8 cellular contexts compared by ENCODE assay signal in the genomic region with DNA sequence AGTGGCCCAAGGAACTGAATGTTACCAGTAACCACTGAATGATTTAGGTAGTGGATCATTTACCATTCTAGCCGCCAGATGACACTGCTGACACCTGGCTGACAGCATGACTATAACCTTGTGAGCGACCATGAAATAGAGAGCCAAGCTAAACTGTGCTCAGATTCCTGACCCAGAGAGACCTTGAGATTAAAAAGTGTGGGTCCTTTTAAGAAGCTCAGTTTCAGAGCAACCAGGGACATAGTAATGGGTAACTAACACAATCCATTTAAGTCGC.
DNase-seq lines count a peak whose midpoint lies in the region; ATAC-seq, FAIRE-seq and TF ChIP-seq lines count a peak whose summit lies in the region.

No MANE protein-coding gene starts in this region.

- SMC1A ChIA-PET in GM12878 (lab: Charles Lee; ENCODE audit: uncharacterized antibody, unreplicated experiment) = interaction anchor here (0.6 to 4.3 kb wide), 23 partner anchors 9 to 570 kb away, joined by 3 to 34 read pairs (median 4); no protein-coding TSS in a partner anchor

- no peak overlapping the region for H2AFZ ChIP-seq in GM12878 (ENCODE audit: control insufficient read depth, low read depth, low read length)
- peak overlapping the region; percentile 76 for H2AFZ ChIP-seq in neuronal stem cell (ENCODE audit: low read length)
- no peak overlapping the region for H2AFZ ChIP-seq in mammary epithelial cell (ENCODE audit: low read depth, low read length)

- no peak overlapping the region for H3K4ac ChIP-seq in neuronal stem cell (ENCODE audit: low read length)

- H3K9me3 ChIP-seq in GM12878 (replicated peaks; ENCODE audit: control insufficient read depth, insufficient read depth, low read length) = no peaks in the 10 kb centered on the region; the same call in 2 of the 3 replicates
- peaks cover 5 to 6% of the 10 kb centered on the region in 2 donors for H3K9me3 ChIP-seq in neuronal stem cell (replicated peaks in 1 of 2; ENCODE audit: control insufficient read depth in 2 of 2, insufficient read depth in 1 of 2, low read depth in 1 of 2, low read length in 2 of 2)
- H3K9me3 ChIP-seq in mammary epithelial cell (replicated peaks; ENCODE audit: insufficient read depth, low read length) = no peaks in the 10 kb centered on the region
- peaks cover 0 to 24% (median 6%) of the 10 kb centered on the region in 8 donors for H3K9me3 ChIP-seq in spleen

- H3K4me2 ChIP-seq in GM12878 (ENCODE audit: control insufficient read depth, insufficient read depth) (no peak overlapping the region), neuronal stem cell (ENCODE audit: insufficient read depth, low read length, poor library complexity, severe bottlenecking) (no peak overlapping the region), mammary epithelial cell (ENCODE audit: insufficient read depth, low read depth, low read length) (no peak overlapping the region)

- ATAC-seq in GM19023 (IDR thresholded peaks at IDR 0.05; ENCODE audit: unreplicated experiment) = peak; percentile 87
- peak; percentile 96 for ATAC-seq in HG03175 (IDR thresholded peaks at IDR 0.05; ENCODE audit: unreplicated experiment)
- ATAC-seq in GM12878 = peak; percentile 96

- H3K4me1 ChIP-seq in GM12878 (ENCODE audit: control insufficient read depth, insufficient read depth, low read length) (no peaks in the 10 kb centered on the region), neuronal stem cell (ENCODE audit: control insufficient read depth in 2 of 2, insufficient read depth in 1 of 2, low read depth in 1 of 2, low read length in 2 of 2) (peaks cover 1 to 3% of the 10 kb centered on the region in 2 donors), mammary epithelial cell (ENCODE audit: insufficient read depth, low read length) (no peaks in the 10 kb centered on the region), spleen (no peaks in the 10 kb centered on the region)

- no peak overlapping the region for H3K18ac ChIP-seq in neuronal stem cell (ENCODE audit: low read length)

- no peak overlapping the region for H3K9ac ChIP-seq in GM12878 (ENCODE audit: control insufficient read depth, insufficient read depth, low read length)
- H3K9ac ChIP-seq in neuronal stem cell (ENCODE audit: low read depth, low read length, poor library complexity) = no peak overlapping the region
- no peak overlapping the region for H3K9ac ChIP-seq in mammary epithelial cell (ENCODE audit: insufficient read depth, low read length)

- FAIRE-seq in GM12878 (lab: Jason Lieb, UNC) = peak; percentile 41

- BruUV-seq in GM12878 (replicated peaks; lab: Mats Ljungman, UMichigan) (no TSS peak), mammary epithelial cell (replicated peaks; lab: Mats Ljungman, UMichigan) (no TSS peak)

- H4K20me1 ChIP-seq in GM12878 (ENCODE audit: control insufficient read depth, insufficient read depth) (no peaks in the 10 kb centered on the region), mammary epithelial cell (ENCODE audit: insufficient read depth, low read length) (no peaks in the 10 kb centered on the region)

- TF ChIP-seq POLR2A in GM12878 (IDR thresholded peaks at IDR 0.05; ENCODE audit: low read depth, low read length) = no peak
- TF ChIP-seq POLR2A in spleen (IDR thresholded peaks at IDR 0.05) = no peak

- no peaks in the 10 kb centered on the region for H3K27me3 ChIP-seq in GM12878 (replicated peaks in 1 of 2; ENCODE audit: control insufficient read depth in 2 of 2, insufficient read depth in 2 of 2, low read length in 1 of 2)
- no peaks in the 10 kb centered on the region for H3K27me3 ChIP-seq in neuronal stem cell (ENCODE audit: control insufficient read depth in 3 of 3, insufficient read depth in 3 of 3, low read depth in 1 of 3, low read length in 3 of 3)
- no peaks in the 10 kb centered on the region for H3K27me3 ChIP-seq in mammary epithelial cell (ENCODE audit: insufficient read depth, low read length)
- no peaks in the 10 kb centered on the region for H3K27me3 ChIP-seq in spleen (replicated peaks in 1 of 7)

- intact Hi-C loops in GM12878 (cut with micrococcal nuclease; ENCODE audit: unreplicated experiment) (loop anchor here (1.0 to 5.0 kb wide), 5 partner anchors 144 to 568 kb away; no protein-coding TSS in a partner anchor), mammary epithelial cell (cut with micrococcal nuclease) (loop anchor here (1.0 to 10.0 kb wide), 4 partner anchors 144 to 569 kb away; no protein-coding TSS in a partner anchor), spleen (cut with DNase I; ENCODE audit: low total_unique reads) (no loop called here), head of caudate nucleus (cut with DNase I) (no loop called here)

- RAD21 ChIA-PET in GM12878 (lab: Charles Lee; ENCODE audit: unreplicated experiment) = interaction anchor here (0.6 to 3.5 kb wide), 18 partner anchors 8 to 569 kb away, joined by 3 to 30 read pairs (median 4); no protein-coding TSS in a partner anchor

- H3K14ac ChIP-seq in neuronal stem cell (ENCODE audit: low read length) = no peak overlapping the region

- no peaks in the 10 kb centered on the region for H3K79me1 ChIP-seq in neuronal stem cell (ENCODE audit: low read depth, low read length)

- no peak for TF ChIP-seq EP300 in GM12878 (IDR thresholded peaks at IDR 0.05; ENCODE audit: borderline replicate concordance in 1 of 2, control insufficient read depth in 1 of 2, low read depth in 2 of 2, low read length in 2 of 2)

- no peaks in the 10 kb centered on the region for H3K79me2 ChIP-seq in GM12878 (ENCODE audit: control insufficient read depth, insufficient read depth, low read length)
- H3K79me2 ChIP-seq in mammary epithelial cell (ENCODE audit: insufficient read depth, low read length) = no peaks in the 10 kb centered on the region

- POLR2A ChIA-PET in GM12878 (lab: Charles Lee) = no interaction called here

- no peak overlapping the region for H2BK5ac ChIP-seq in neuronal stem cell (ENCODE audit: low read length)

- CTCF ChIA-PET in GM12878 (lab: Yijun Ruan, JAX) (interaction anchor here (0.6 to 4.7 kb wide), 23 partner anchors 8 to 570 kb away, joined by 3 to 50 read pairs (median 4); no protein-coding TSS in a partner anchor), mammary epithelial cell (lab: Charles Lee; ENCODE audit: low non-redundant PET) (no interaction called here)

- H3K4me3 ChIP-seq in GM12878 (no peak overlapping the region), neuronal stem cell (ENCODE audit: low read length in 2 of 2) (no peak overlapping the region), mammary epithelial cell (replicated peaks in 1 of 3; ENCODE audit: insufficient read depth in 1 of 3, low read depth in 2 of 3, low read length in 3 of 3) (no peak overlapping the region), spleen (no peak overlapping the region)

- 10% methylated on average over 3 of the region's 3 CpGs for WGBS in GM12878 (ENCODE audit: insufficient coverage, insufficient replicate concordance, low lambda C conversion rate, missing lambda C conversion rate)
- WGBS in neuronal stem cell (ENCODE audit: extremely low coverage in 2 of 2, insufficient read length in 2 of 2, insufficient replicate concordance in 1 of 2), 2 donors = no CpG with 5 or more reads among the region's 3 CpGs
- WGBS in mammary epithelial cell (ENCODE audit: low coverage, missing lambda C conversion rate) = 89% methylated on average over 3 of the region's 3 CpGs
- whole genome bisulfite sequencing in spleen, 5 donors = 68 to 85% (median 70%) methylated on average over 3 of the region's 3 CpGs

- dilution Hi-C loops in mammary epithelial cell (cut with HindIII; ENCODE audit: low sequenced_read_pairs) = no loop called here

- H2BK15ac ChIP-seq in neuronal stem cell (ENCODE audit: low read length) = no peak overlapping the region

- in situ Hi-C loops in GM12878 (cut with MboI) = loop anchor here (10.0 kb wide), 1 partner anchor 570 kb away; the partner anchor contains the start of gene EFNA5
- in situ Hi-C loops in mammary epithelial cell (cut with MboI; ENCODE audit: low sequenced_read_pairs in 2 of 2) = no loop called here

- H4K8ac ChIP-seq in neuronal stem cell (ENCODE audit: low read depth, low read length) = no peak overlapping the region

- H3K23ac ChIP-seq in neuronal stem cell (ENCODE audit: low read depth, low read length, poor library complexity) = no peak overlapping the region

- TF ChIP-seq RAD21 in GM12878 (IDR thresholded peaks at IDR 0.05; ENCODE audit: insufficient read depth, low read depth, low read length) = peak; percentile 61

- H3K27ac ChIP-seq in GM12878 (ENCODE audit: control insufficient read depth, insufficient read depth) (no peak overlapping the region), neuronal stem cell (replicated peaks; ENCODE audit: low read length) (no peak overlapping the region), mammary epithelial cell (ENCODE audit: insufficient read depth, low read depth, low read length) (no peak overlapping the region), spleen (no peak overlapping the region)

- DNase-seq in GM12878 (ENCODE audit: low read depth, low spot score) = peak; percentile 28
- no peak for DNase-seq in neuronal stem cell (ENCODE audit: low spot score)
- no peak for DNase-seq in mammary epithelial cell
- DNase-seq in superior temporal gyrus (ENCODE audit: extremely low spot score) = no peak
- no peak for DNase-seq in spleen
- no peak for DNase-seq in head of caudate nucleus

- no peak overlapping the region for H4K91ac ChIP-seq in neuronal stem cell (ENCODE audit: low read depth, low read length, poor library complexity)

- H3K36me3 ChIP-seq in GM12878 (ENCODE audit: control insufficient read depth in 2 of 2, insufficient read depth in 2 of 2, low read length in 1 of 2) = no peaks in the 10 kb centered on the region
- H3K36me3 ChIP-seq in neuronal stem cell (replicated peaks in 1 of 2; ENCODE audit: control insufficient read depth in 2 of 2, insufficient read depth in 2 of 2, low read length in 2 of 2) = no peaks in the 10 kb centered on the region
- H3K36me3 ChIP-seq in mammary epithelial cell (ENCODE audit: insufficient read depth, low read length) = no peaks in the 10 kb centered on the region
- H3K36me3 ChIP-seq in spleen = no peaks in the 10 kb centered on the region

- H2AK5ac ChIP-seq in neuronal stem cell (ENCODE audit: low read depth, low read length) = no peak overlapping the region

- TF ChIP-seq CTCF in GM12878 (IDR thresholded peaks at IDR 0.05 in 2 of 3, conservative IDR thresholded peaks at IDR 0.05 in 1 of 3; ENCODE audit: control insufficient read depth in 2 of 3, extremely low read depth in 1 of 3, insufficient read depth in 1 of 3, low read depth in 3 of 3, low read length in 3 of 3) = peak; percentile 18 to 81 (median 52); a peak in 4 of 6 replicates
- TF ChIP-seq CTCF in mammary epithelial cell (conservative IDR thresholded peaks at IDR 0.05 in 1 of 2, IDR thresholded peaks at IDR 0.05 in 1 of 2; ENCODE audit: extremely low read depth in 1 of 2, insufficient read depth in 1 of 2, low read depth in 1 of 2, low read length in 2 of 2) = peak in 1 of 2 donors; percentile 29
- no peak for TF ChIP-seq CTCF in spleen (IDR thresholded peaks at IDR 0.05 in 8 of 11, conservative IDR thresholded peaks at IDR 0.05 in 3 of 11)

- no peak overlapping the region for H2BK120ac ChIP-seq in neuronal stem cell (ENCODE audit: low read depth, low read length)

- no peak overlapping the region for H2BK12ac ChIP-seq in neuronal stem cell (ENCODE audit: low read length)

TF ChIP-seq in GM12878, 131 proteins besides CTCF, POLR2A, EP300 and RAD21 (continues in another document):
- TF ChIP-seq NR2F1 (conservative IDR thresholded peaks at IDR 0.05) = peak; percentile 28

Comparison
In these comparisons a context has a peak if more than half of its experiments do, and no peak if none do; other contexts are left out.
1. CTCF ChIP-seq: peak in GM12878 (3 of 3); none in spleen (0 of 11).
2. intact Hi-C loops: an anchor here in GM12878 (1.0 to 5.0 kb wide) and mammary epithelial cell (1.0 to 10.0 kb wide); none called in spleen and head of caudate nucleus.
3. Peak in every context shown above with its lines, with median percentiles within 50 percentile points of each other: ATAC-seq.